1 cellular context compared by ENCODE assay signal in the genomic region with DNA sequence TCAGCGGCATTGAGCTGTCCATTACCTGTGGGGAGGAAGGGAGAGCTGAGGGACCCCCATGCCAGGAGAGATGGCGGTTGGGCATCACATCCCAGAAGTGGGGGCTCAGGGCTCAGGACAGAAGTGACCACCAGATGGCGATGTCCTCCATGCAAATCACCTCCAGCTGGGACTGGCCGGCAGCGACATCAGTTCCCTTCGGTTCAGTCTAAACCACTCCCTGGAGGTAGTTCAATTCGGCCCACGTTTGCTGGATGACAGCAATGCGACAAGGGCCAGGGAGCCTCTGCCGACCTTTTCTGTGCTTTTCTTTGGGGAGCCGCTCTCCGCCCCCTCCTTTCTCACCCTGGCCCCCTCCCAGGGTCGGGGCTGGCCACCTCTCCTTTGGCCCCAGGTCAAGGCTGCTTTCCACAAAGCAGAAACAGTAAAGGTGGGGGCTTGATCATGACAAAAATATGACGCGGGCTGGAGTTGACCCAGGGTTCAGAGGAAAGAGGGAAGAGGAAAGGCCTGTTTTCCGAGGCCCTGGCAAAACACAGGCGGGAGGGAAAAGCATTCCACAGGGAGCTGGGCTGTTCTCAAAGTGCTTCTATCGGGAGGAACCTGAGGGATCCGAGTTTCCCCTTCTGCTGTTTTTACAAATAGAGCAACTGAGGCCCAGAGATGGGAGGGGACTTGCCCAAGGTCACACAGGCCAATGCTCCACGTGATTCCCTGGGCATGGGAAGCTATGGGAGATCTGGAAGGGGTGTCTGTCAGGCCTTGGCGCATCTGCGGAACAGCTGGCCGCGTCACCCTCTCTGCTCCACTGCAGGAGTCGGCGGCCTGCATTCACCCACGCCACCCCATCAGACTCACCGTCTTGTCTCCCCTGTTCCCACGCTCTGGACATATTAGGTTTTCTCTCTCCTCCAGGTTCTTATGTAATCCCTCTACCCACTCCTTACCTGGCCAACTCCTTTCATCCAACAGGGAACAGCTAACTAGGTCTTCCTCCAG.
TF ChIP-seq lines count a peak whose summit lies in the region.

No MANE protein-coding gene starts in this region.

TF ChIP-seq in SK-N-SH, 30 proteins besides CTCF, POLR2A, EP300 and RAD21 (continued from another document):
- TF ChIP-seq NRF1 (IDR thresholded peaks at IDR 0.05; ENCODE audit: low read depth, low read length), result 0 out of 2 replicates have a peak, but pooled peaks have one; percentile 13
- no peak for TF ChIP-seq TAF1 (IDR thresholded peaks at IDR 0.05; ENCODE audit: borderline replicate concordance, low read depth, low read length)
- peak; percentile 97 for TF ChIP-seq SMC3 (IDR thresholded peaks at IDR 0.05; ENCODE audit: low read depth, low read length)
- TF ChIP-seq JUND (IDR thresholded peaks at IDR 0.05), result no peak
- TF ChIP-seq, protein P1, sequence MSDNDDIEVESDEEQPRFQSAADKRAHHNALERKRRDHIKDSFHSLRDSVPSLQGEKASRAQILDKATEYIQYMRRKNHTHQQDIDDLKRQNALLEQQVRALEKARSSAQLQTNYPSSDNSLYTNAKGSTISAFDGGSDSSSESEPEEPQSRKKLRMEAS (IDR thresholded peaks at IDR 0.05; ENCODE audit: low read depth), result no peak
TF ChIP-seq in SK-N-SH: peak in this region for 2.
